10 cellular contexts compared by ENCODE assay signal in genomic region chr12:87509233-87509820, GRCh38.
DNase-seq lines count a peak whose midpoint lies in the region; ATAC-seq, FAIRE-seq and TF ChIP-seq lines count a peak whose summit lies in the region.
"Had no signal": no experiment of that assay in that cellular context is flagged by ENCODE, and none has a peak within 500 bp of the region (broad histone marks: within the 10 kb centered on the region; RNA-seq: fewer than 3 reads in every experiment).

No MANE protein-coding gene starts in this region.

- intact Hi-C loops in kidney (cut with DNase I): no loop called here

- H3K36me3 ChIP-seq in kidney (ENCODE audit: control insufficient read depth in 1 of 2, insufficient read depth in 2 of 2, low read length in 2 of 2): no peaks in the 10 kb centered on the region

- TF ChIP-seq CTCF in kidney (IDR thresholded peaks at IDR 0.05; ENCODE audit: borderline replicate concordance, extremely low read depth, insufficient read depth): no peak

- H3K4me1 ChIP-seq in kidney (ENCODE audit: control insufficient read depth in 1 of 2, insufficient read depth in 1 of 2, low read depth in 1 of 2, low read length in 2 of 2): no peaks in the 10 kb centered on the region

- no peak overlapping the region for H3K4me3 ChIP-seq in kidney (ENCODE audit: low read length in 2 of 2)

- FAIRE-seq in kidney (lab: Jason Lieb, UNC): no peak

- ATAC-seq in GM18868 (IDR thresholded peaks at IDR 0.05; ENCODE audit: unreplicated experiment) (peak; percentile 79), GM18498 (IDR thresholded peaks at IDR 0.05; ENCODE audit: unreplicated experiment) (no peak), GM19452 (IDR thresholded peaks at IDR 0.05; ENCODE audit: unreplicated experiment) (no peak)
- ATAC-seq: activated naive CD8-positive, alpha-beta T cell treated with anti-CD3 and anti-CD28 coated beads, Interleukin-2, amount 50 U/mL, for 24 hours; left ventricle myocardium superior had no signal

- no peak overlapping the region for H3K9ac ChIP-seq in kidney (ENCODE audit: low read length in 2 of 2)

- no peaks in the 10 kb centered on the region for H3K9me3 ChIP-seq in kidney (ENCODE audit: control insufficient read depth in 1 of 2, low read length in 2 of 2)

- no peak overlapping the region for H3K27ac ChIP-seq in kidney (ENCODE audit: low read depth in 2 of 2, low read length in 2 of 2)

- DNase-seq in HuH-7 (ENCODE audit: low spot score): peak; percentile 8
- DNase-seq in SKM-1 treated with dmso at 0.1 percent for 144 hours (lab: John Stamatoyannopoulos, UW; ENCODE audit: unreplicated experiment): peak; percentile 37
- peak; percentile 61 for DNase-seq in kidney glomerular epithelial cell (lab: John Stamatoyannopoulos, UW)
- no peak for DNase-seq in NCI-H2227 treated with DMSO at 0.1 percent for 48 hours (lab: John Stamatoyannopoulos, UW)
- DNase-seq in kidney: no peak
- DNase-seq: activated naive CD8-positive, alpha-beta T cell treated with anti-CD3 and anti-CD28 coated beads, Interleukin-2, amount 50 U/mL, for 24 hours; left ventricle myocardium superior had no signal

Comparison
In these comparisons a context has a peak if more than half of its experiments do, and no peak if none do; other contexts are left out.
1. DNase-seq: peak in HuH-7 (single experiment), SKM-1 treated with dmso at 0.1 percent for 144 hours (single experiment) and kidney glomerular epithelial cell (single experiment); none in NCI-H2227 treated with DMSO at 0.1 percent for 48 hours (single experiment) and kidney (single experiment).